Comparison of ENCODE assay signal across 15 cellular contexts in the genomic region with DNA sequence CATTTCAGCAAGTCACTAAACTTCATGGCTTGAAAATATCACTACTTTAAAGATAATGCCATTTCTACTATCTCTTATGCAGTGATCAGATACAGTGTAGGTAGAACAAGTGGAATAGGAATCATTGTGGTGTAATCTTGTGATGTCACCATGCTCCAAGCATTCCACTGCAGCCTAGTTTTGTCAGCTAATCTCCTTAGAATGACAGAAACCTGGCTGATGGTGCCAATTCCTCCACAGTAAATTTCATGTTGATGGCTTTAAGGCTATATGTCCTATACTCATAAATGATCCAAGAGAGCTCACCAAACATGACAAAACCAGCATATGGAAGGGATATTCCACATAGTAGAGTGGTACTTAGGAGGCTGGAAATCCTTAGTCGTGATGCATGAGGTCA.
A peak's percentile ranks its signal among the peaks of the same experiment; 100 is the strongest.
DNase-seq lines count a peak whose midpoint lies in the region; ATAC-seq, FAIRE-seq and TF ChIP-seq lines count a peak whose summit lies in the region.
"Had no signal": no experiment of that assay in that cellular context is flagged by ENCODE, and none has a peak within 500 bp of the region (broad histone marks: within the 10 kb centered on the region; RNA-seq: fewer than 3 reads in every experiment).

No MANE protein-coding gene starts in this region.

- H3K27ac Mint-ChIP-seq in neural progenitor cell = peak overlapping the region; percentile 4
- no peak overlapping the region for H3K27ac Mint-ChIP-seq in activated T-helper 17 cell treated with anti-CD3 and anti-CD28 coated beads, Interleukin-2, amount 50 U/mL, for 72 hours

- H2BK15ac ChIP-seq in IMR-90 (ENCODE audit: low read depth, low read length) (no peak overlapping the region), H1 (ENCODE audit: low read length) (no peak overlapping the region)

- no peak for TF ChIP-seq POLR2A in IMR-90 (IDR thresholded peaks at IDR 0.05; ENCODE audit: low read depth, low read length)
- TF ChIP-seq POLR2A in H1 (IDR thresholded peaks at IDR 0.05; ENCODE audit: control extremely low read depth in 1 of 2, low read depth in 2 of 2, low read length in 2 of 2) = no peak

- H3K27me3 Mint-ChIP-seq in neural progenitor cell (ENCODE audit: insufficient read depth, low read depth) = no peaks in the 10 kb centered on the region
- peaks cover 3% of the 10 kb centered on the region for H3K27me3 Mint-ChIP-seq in activated T-helper 17 cell treated with anti-CD3 and anti-CD28 coated beads, Interleukin-2, amount 50 U/mL, for 72 hours

- FAIRE-seq in H1 (lab: Jason Lieb, UNC) = no peak
- FAIRE-seq: A549, RCC 7860 had no signal

- H3K23ac ChIP-seq in IMR-90 (ENCODE audit: low read depth, low read length) = no peak overlapping the region
- H3K23ac ChIP-seq in H1 (ENCODE audit: insufficient read length) = no peak overlapping the region

- POLR2A ChIA-PET in A673 (lab: Charles Lee; ENCODE audit: low non-redundant PET) = no interaction called here
- POLR2A ChIA-PET in IMR-90 (lab: Charles Lee; ENCODE audit: unreplicated experiment) = no interaction called here
- POLR2A ChIA-PET in H1 (lab: Charles Lee; ENCODE audit: partially characterized antibody) = no interaction called here

- H3K4me3 Mint-ChIP-seq in neural progenitor cell = no peak overlapping the region
- H3K4me3 Mint-ChIP-seq in activated T-helper 17 cell treated with anti-CD3 and anti-CD28 coated beads, Interleukin-2, amount 50 U/mL, for 72 hours = no peak overlapping the region

- H2AFZ ChIP-seq in IMR-90 (replicated peaks; ENCODE audit: low read length, poor library complexity) (no peak overlapping the region), H1 (ENCODE audit: low read length) (no peak overlapping the region), neural progenitor cell (replicated peaks) (peak overlapping the region; percentile 4)

- H4K91ac ChIP-seq in IMR-90 (ENCODE audit: insufficient read depth, low read depth, low read length) (no peak overlapping the region), H1 (replicated peaks; ENCODE audit: insufficient read length, low read length) (no peak overlapping the region)

- H2AK9ac ChIP-seq in IMR-90 (replicated peaks; ENCODE audit: low read depth, low read length, poor library complexity) = no peak overlapping the region

- H3K14ac ChIP-seq in IMR-90 (replicated peaks; ENCODE audit: low read depth, low read length) = no peak overlapping the region
- H3K14ac ChIP-seq in H1 (ENCODE audit: insufficient read length) = no peak overlapping the region

- H3K4me1 ChIP-seq in A673 (ENCODE audit: insufficient read depth, low read length, poor library complexity, severe bottlenecking) = peaks cover 4% of the 10 kb centered on the region
- no peaks in the 10 kb centered on the region for H3K4me1 ChIP-seq in IMR-90 (ENCODE audit: control insufficient read depth, insufficient read depth, low read length)
- H3K4me1 ChIP-seq in H1 (replicated peaks in 1 of 4; ENCODE audit: control insufficient read depth in 3 of 4, insufficient read depth in 4 of 4, low read length in 3 of 4) = peaks cover 2 to 8% (median 5%) of the 10 kb centered on the region in 4 experiments; a peak in 3 of 7 replicates
- peaks cover 24% of the 10 kb centered on the region for H3K4me1 ChIP-seq in neural progenitor cell
- H3K4me1 ChIP-seq: SJSA1 had no signal

- TF ChIP-seq EP300 in H1 (IDR thresholded peaks at IDR 0.05; ENCODE audit: borderline replicate concordance in 1 of 2, low read depth in 2 of 2, low read length in 2 of 2) = no peak

- H4K8ac ChIP-seq in IMR-90 (ENCODE audit: low read depth in 2 of 2, low read length in 2 of 2) (no peak overlapping the region), H1 (ENCODE audit: extremely low read depth, insufficient read depth, low read length) (no peak overlapping the region)

- H4K5ac ChIP-seq in IMR-90 (ENCODE audit: low read depth, low read length) (no peak overlapping the region), H1 (ENCODE audit: insufficient read length, low read depth, low read length) (peak overlapping the region; percentile 75)

- no peaks in the 10 kb centered on the region for H3K9me1 ChIP-seq in IMR-90 (ENCODE audit: insufficient read depth, low read length)

- no peak overlapping the region for H2BK120ac ChIP-seq in IMR-90 (ENCODE audit: low read depth, low read length)
- H2BK120ac ChIP-seq in H1 (replicated peaks; ENCODE audit: low read depth, low read length) = no peak overlapping the region

- H3K79me2 ChIP-seq in H1 (ENCODE audit: control insufficient read depth in 1 of 2, insufficient read depth in 2 of 2, low read length in 2 of 2) (no peaks in the 10 kb centered on the region), neural progenitor cell (ENCODE audit: low read depth) (no peaks in the 10 kb centered on the region)

- H3K36me3 ChIP-seq in A673 (ENCODE audit: insufficient read depth, low read length, poor library complexity, severe bottlenecking) = no peaks in the 10 kb centered on the region
- H3K36me3 ChIP-seq in IMR-90 (ENCODE audit: control insufficient read depth, insufficient read depth, low read length) = no peaks in the 10 kb centered on the region
- H3K36me3 ChIP-seq in H1 (ENCODE audit: control insufficient read depth in 2 of 4, insufficient read depth in 4 of 4, low read length in 3 of 4) = no peaks in the 10 kb centered on the region
- H3K36me3 ChIP-seq in neural progenitor cell = no peaks in the 10 kb centered on the region
- H3K36me3 ChIP-seq: BE2C, SJSA1 had no signal

- H3K56ac ChIP-seq in IMR-90 (ENCODE audit: extremely low read depth, insufficient read depth, low read length) (no peak overlapping the region), H1 (replicated peaks; ENCODE audit: insufficient read length, low read depth, low read length) (no peak overlapping the region)

- H3K18ac ChIP-seq in IMR-90 (ENCODE audit: low read depth, low read length) (no peak overlapping the region), H1 (ENCODE audit: extremely low read depth, low read length) (no peak overlapping the region)

- DNase-seq in A673 (ENCODE audit: low spot score) (peak; percentile 31), IMR-90 (peak; percentile 4), H1 (ENCODE audit: low read depth in 1 of 2, low spot score in 2 of 2) (no peak), neural progenitor cell (ENCODE audit: low spot score) (peak; percentile 26)
- no peak for DNase-seq in stimulated activated CD4-positive, alpha-beta T cell treated with anti-CD3 and anti-CD28 coated beads, Interleukin-4, amount 100 ng/mL, for 1 hour
- DNase-seq: H7, NCI-H345, OCI-M1 had no signal

- dilution Hi-C loops in IMR-90 (cut with HindIII; ENCODE audit: low sequenced_read_pairs, unreplicated experiment) = no loop called here

- H3K9ac ChIP-seq in IMR-90 (ENCODE audit: low read depth, low read length) = no peak overlapping the region
- H3K9ac ChIP-seq in H1 (replicated peaks in 1 of 4; ENCODE audit: extremely low read depth in 1 of 4, low read depth in 3 of 4, low read length in 3 of 4) = no peak overlapping the region
- no peak overlapping the region for H3K9ac ChIP-seq in neural progenitor cell
- H3K9ac ChIP-seq: KMS-11 had no signal

- intact Hi-C loops in A673 (cut with micrococcal nuclease; ENCODE audit: unreplicated experiment) = loop anchor here (2.0 kb wide), 1 partner anchor 409 kb away; no protein-coding TSS in a partner anchor
- intact Hi-C loops in IMR-90 (cut with micrococcal nuclease) = loop anchor here (2.0 kb wide), 1 partner anchor 409 kb away; no protein-coding TSS in a partner anchor

- H2BK20ac ChIP-seq in IMR-90 (ENCODE audit: low read depth, low read length) (no peak overlapping the region), H1 (ENCODE audit: low read length) (no peak overlapping the region)

- H3K23me2 ChIP-seq in H1 (ENCODE audit: low read depth, low read length) = no peaks in the 10 kb centered on the region

- H3K27me3 ChIP-seq in A673 (replicated peaks; ENCODE audit: insufficient read depth, low read depth, low read length, poor library complexity) (no peaks in the 10 kb centered on the region), IMR-90 (ENCODE audit: control insufficient read depth, insufficient read depth, low read length) (no peaks in the 10 kb centered on the region), H1 (replicated peaks in 1 of 4; ENCODE audit: control insufficient read depth in 3 of 4, extremely low read depth in 1 of 4, insufficient read depth in 3 of 4, low read length in 3 of 4) (no peaks in the 10 kb centered on the region), neural progenitor cell (no peaks in the 10 kb centered on the region)
- H3K27me3 ChIP-seq: BE2C, SJSA1 had no signal

- in situ Hi-C loops in IMR-90 (cut with MboI; ENCODE audit: low sequenced_read_pairs) = no loop called here

- H3K4me1 Mint-ChIP-seq in neural progenitor cell = peaks cover 25% of the 10 kb centered on the region
- H3K4me1 Mint-ChIP-seq in activated T-helper 17 cell treated with anti-CD3 and anti-CD28 coated beads, Interleukin-2, amount 50 U/mL, for 72 hours = no peaks in the 10 kb centered on the region

- no peaks in the 10 kb centered on the region for H3K9me3 ChIP-seq in A673 (ENCODE audit: low read depth, low read length, poor library complexity, severe bottlenecking)
- H3K9me3 ChIP-seq in IMR-90 (ENCODE audit: control insufficient read depth, insufficient read depth, low read length) = no peaks in the 10 kb centered on the region
- H3K9me3 ChIP-seq in H1 (ENCODE audit: insufficient read depth in 2 of 2, low read depth in 1 of 2, low read length in 1 of 2) = no peaks in the 10 kb centered on the region
- H3K9me3 ChIP-seq in neural progenitor cell (ENCODE audit: low read depth) = no peaks in the 10 kb centered on the region
- H3K9me3 ChIP-seq: A549, BE2C, SJSA1 had no signal

- H3K27ac ChIP-seq in A673 (ENCODE audit: low read depth, low read length, poor library complexity, severe bottlenecking) (no peak overlapping the region), IMR-90 (ENCODE audit: insufficient read depth, low read length) (no peak overlapping the region), H1 (ENCODE audit: low read depth, low read length) (no peak overlapping the region), neural progenitor cell (no peak overlapping the region)
- H3K27ac ChIP-seq: KMS-11, SJSA1 had no signal

- H2AK5ac ChIP-seq in IMR-90 (ENCODE audit: low read depth, low read length) (no peak overlapping the region), H1 (ENCODE audit: low read depth, low read length) (no peak overlapping the region)

- no peak overlapping the region for H2BK12ac ChIP-seq in H1 (ENCODE audit: low read depth, low read length)

- H3K9me3 Mint-ChIP-seq in neural progenitor cell = peaks cover 7% of the 10 kb centered on the region
- no peaks in the 10 kb centered on the region for H3K9me3 Mint-ChIP-seq in activated T-helper 17 cell treated with anti-CD3 and anti-CD28 coated beads, Interleukin-2, amount 50 U/mL, for 72 hours

- TF ChIP-seq CTCF in A673 (conservative IDR thresholded peaks at IDR 0.05; ENCODE audit: low read depth, low read length) = no peak
- no peak for TF ChIP-seq CTCF in IMR-90 (conservative IDR thresholded peaks at IDR 0.05; ENCODE audit: low read depth, low read length)
- no peak for TF ChIP-seq CTCF in H1 (IDR thresholded peaks at IDR 0.05; ENCODE audit: control extremely low read depth in 1 of 3, insufficient read depth in 1 of 3, low read depth in 1 of 3, low read length in 3 of 3)
- no peak for TF ChIP-seq CTCF in neural progenitor cell (IDR thresholded peaks at IDR 0.05)

- H4K20me1 ChIP-seq in IMR-90 (ENCODE audit: insufficient read depth, low read length) (no peaks in the 10 kb centered on the region), H1 (replicated peaks in 1 of 2; ENCODE audit: control insufficient read depth in 1 of 2, insufficient read depth in 2 of 2, low read length in 2 of 2) (no peaks in the 10 kb centered on the region), neural progenitor cell (ENCODE audit: low read depth) (no peaks in the 10 kb centered on the region)

- no peaks in the 10 kb centered on the region for H3K79me1 ChIP-seq in IMR-90 (ENCODE audit: low read depth in 1 of 2, low read length in 2 of 2)
- no peaks in the 10 kb centered on the region for H3K79me1 ChIP-seq in H1 (ENCODE audit: low read depth, low read length)

- peaks cover 11% of the 10 kb centered on the region for H3K36me3 Mint-ChIP-seq in neural progenitor cell
- H3K36me3 Mint-ChIP-seq in activated T-helper 17 cell treated with anti-CD3 and anti-CD28 coated beads, Interleukin-2, amount 50 U/mL, for 72 hours (ENCODE audit: low read depth) = no peaks in the 10 kb centered on the region

- ATAC-seq in IMR-90 (ENCODE audit: low read depth) = no peak
- no peak for ATAC-seq in activated T-helper 17 cell treated with anti-CD3 and anti-CD28 coated beads, Interleukin-2, amount 50 U/mL, for 72 hours (replicated peaks)
- ATAC-seq in HG03159 (IDR thresholded peaks at IDR 0.05; ENCODE audit: unreplicated experiment) = no peak

- H3F3A ChIP-seq in neural progenitor cell (ENCODE audit: low read depth) = peaks cover 6% of the 10 kb centered on the region

- no peak overlapping the region for H2BK5ac ChIP-seq in IMR-90 (ENCODE audit: low read depth, low read length, poor library complexity, severe bottlenecking)
- no peak overlapping the region for H2BK5ac ChIP-seq in H1 (ENCODE audit: low read depth, low read length)

- H3K4me3 ChIP-seq in A673 (ENCODE audit: low read depth, low read length, poor library complexity, severe bottlenecking) = no peak overlapping the region
- H3K4me3 ChIP-seq in IMR-90 (ENCODE audit: insufficient read depth, low read depth, low read length) = no peak overlapping the region
- H3K4me3 ChIP-seq in H1 (ENCODE audit: extremely low read depth in 1 of 4, insufficient read depth in 2 of 4, low read depth in 3 of 4, low read length in 4 of 4) = no peak overlapping the region
- no peak overlapping the region for H3K4me3 ChIP-seq in neural progenitor cell
- H3K4me3 ChIP-seq: A549, SJSA1 had no signal

- no peak overlapping the region for H3K4ac ChIP-seq in IMR-90 (ENCODE audit: low read depth, low read length)
- no peak overlapping the region for H3K4ac ChIP-seq in H1 (replicated peaks; ENCODE audit: insufficient read length, low read depth, low read length)

- TF ChIP-seq RAD21 in IMR-90 (IDR thresholded peaks at IDR 0.05; ENCODE audit: low read length) (no peak), H1 (IDR thresholded peaks at IDR 0.05 in 1 of 2, conservative IDR thresholded peaks at IDR 0.05 in 1 of 2; ENCODE audit: low read depth in 2 of 2, low read length in 2 of 2) (no peak)

- WGBS in IMR-90 (ENCODE audit: extremely low coverage in 2 of 2, insufficient read length in 1 of 2), 2 experiments = 60% methylated on average over 1 of the region's 1 CpG; no CpG with 5 or more reads in 1 of the 2 experiments
- 89% methylated on average over 1 of the region's 1 CpG; no CpG with 5 or more reads in 1 of the 2 experiments for WGBS in H1 (ENCODE audit: extremely low coverage in 1 of 2, insufficient coverage in 1 of 2, insufficient read length in 1 of 2, insufficient replicate concordance in 2 of 2, low coverage in 1 of 2, low lambda C conversion rate in 2 of 2, missing lambda C conversion rate in 1 of 2), 2 experiments

- CTCF ChIA-PET in A673 (lab: Charles Lee) (no interaction called here), IMR-90 (lab: Yijun Ruan, JAX) (no interaction called here), H1 (lab: Charles Lee; ENCODE audit: partially characterized antibody) (interaction anchor here (0.7 to 3.5 kb wide), 5 partner anchors 17 to 1297 kb away, joined by 3 to 38 read pairs (median 3); no protein-coding TSS in a partner anchor)

- no peak overlapping the region for H3K4me2 ChIP-seq in IMR-90 (ENCODE audit: low read depth, low read length)
- H3K4me2 ChIP-seq in H1 (ENCODE audit: insufficient read depth in 1 of 2, low read depth in 2 of 2, low read length in 2 of 2) = no peak overlapping the region; a peak in 1 of 4 replicates
- H3K4me2 ChIP-seq in neural progenitor cell = peak overlapping the region; percentile 47
- H3K4me2 ChIP-seq: A549, KMS-11 had no signal

- BruUV-seq in A673 (replicated peaks; lab: Mats Ljungman, UMichigan) (no TSS peak), IMR-90 (replicated peaks; lab: Mats Ljungman, UMichigan) (no TSS peak)

Comparison
In these comparisons a context has a peak if more than half of its experiments do, and no peak if none do; other contexts are left out.
1. DNase-seq: peak in A673 (single experiment), IMR-90 (single experiment) and neural progenitor cell (single experiment); none in H1 (0 of 2) and stimulated activated CD4-positive, alpha-beta T cell treated with anti-CD3 and anti-CD28 coated beads, Interleukin-4, amount 100 ng/mL, for 1 hour (single experiment).